In genomic region chr9:108163321-108164005, GRCh38 we compare ENCODE assay signal across 3 cellular contexts.
A peak's percentile ranks its signal among the peaks of the same experiment; 100 is the strongest.
TF ChIP-seq lines count a peak whose summit lies in the region.

No MANE protein-coding gene starts in this region.

TF ChIP-seq in SK-N-SH treated with all-trans-retinoic acid at 6 μM for 48 hours, 23 proteins besides CTCF, POLR2A, EP300 and RAD21:
- TF ChIP-seq OSR1 (CRISPR knock-in tag; IDR thresholded peaks at IDR 0.05) (no peak), ZFP3 (CRISPR knock-in tag; IDR thresholded peaks at IDR 0.05) (peak; percentile 93)

TF ChIP-seq in SK-N-SH, 30 proteins besides CTCF, POLR2A, EP300 and RAD21:
- no peak for TF ChIP-seq USF1 (IDR thresholded peaks at IDR 0.05; ENCODE audit: borderline replicate concordance, low read depth)

TF ChIP-seq in K562, 482 proteins besides CTCF, POLR2A, EP300 and RAD21:
- TF ChIP-seq ZNF347 (CRISPR knock-in tag; IDR thresholded peaks at IDR 0.05; ENCODE audit: low read depth) (no peak), ZBTB34 (CRISPR knock-in tag; IDR thresholded peaks at IDR 0.05) (no peak), EGR1 (conservative IDR thresholded peaks at IDR 0.05) (peak; percentile 59), MAFF (IDR thresholded peaks at IDR 0.05; ENCODE audit: low read length) (peak; percentile 85), WHSC1 (IDR thresholded peaks at IDR 0.05; ENCODE audit: low read length) (no peak), NFE2L1 (tag; IDR thresholded peaks at IDR 0.05; ENCODE audit: borderline replicate concordance, low read depth) (peak; percentile 45; the same call in 1 of the 2 replicates), ZNF212 (CRISPR knock-in tag; IDR thresholded peaks at IDR 0.05) (no peak), NFE2 (IDR thresholded peaks at IDR 0.05; ENCODE audit: low read depth) (peak; percentile 80), ZNF592 (IDR thresholded peaks at IDR 0.05) (no peak), MAX (CRISPR knock-in tag; IDR thresholded peaks at IDR 0.05) (no peak), ZNF436 (CRISPR knock-in tag; IDR thresholded peaks at IDR 0.05) (no peak), MAFG (tag; conservative IDR thresholded peaks at IDR 0.05) (peak; percentile 93), C11orf30 (IDR thresholded peaks at IDR 0.05; ENCODE audit: low read depth) (peak; percentile 92), MAFK (IDR thresholded peaks at IDR 0.05; ENCODE audit: low read length) (peak; percentile 79; the same call in 1 of the 2 replicates), ZNF41 (CRISPR knock-in tag; conservative IDR thresholded peaks at IDR 0.05) (no peak), ZNF316 (IDR thresholded peaks at IDR 0.05) (peak; percentile 93)
